Comparison of ENCODE assay signal across 12 cellular contexts in the genomic region with DNA sequence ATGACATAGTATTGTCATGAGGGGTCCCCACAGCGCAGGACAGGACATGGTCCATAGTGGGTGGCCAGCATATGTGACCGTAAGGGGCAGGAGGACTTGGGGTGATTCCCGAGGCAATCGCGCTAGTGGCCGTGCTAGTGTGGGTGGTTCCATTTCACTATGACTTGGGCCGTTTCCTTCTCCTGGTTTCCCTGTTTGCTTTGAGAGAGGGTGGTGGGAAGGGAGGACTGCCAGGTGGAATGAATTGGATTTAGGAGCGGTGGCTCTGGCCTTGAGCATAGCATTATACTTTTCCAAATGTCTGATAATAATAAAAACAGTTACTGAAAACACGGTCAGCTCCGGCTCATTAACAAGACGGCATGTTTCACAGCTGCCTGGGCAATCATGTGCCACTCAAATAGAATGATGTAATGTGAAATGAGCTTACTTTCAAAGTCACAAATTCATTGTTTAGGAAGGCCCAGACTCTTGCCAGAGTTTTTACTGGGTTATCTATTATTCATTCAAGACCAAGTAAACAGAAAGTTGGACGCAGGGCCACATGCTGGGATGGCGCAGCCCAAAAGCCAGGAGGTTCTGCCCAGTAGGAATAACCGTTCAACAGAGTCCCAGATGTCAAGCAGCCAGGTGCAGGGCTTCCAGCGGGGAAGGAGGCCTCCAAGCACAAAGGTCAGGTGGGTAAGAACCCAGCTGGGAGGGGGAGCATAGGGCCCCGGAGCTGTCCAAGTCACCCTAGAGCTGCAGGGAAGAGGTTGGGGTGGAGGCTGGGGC. TPM values are rescaled to one million over a fixed set of nuclear protein-coding genes. Genes with fewer than 3 reads are reported as not detected.
"Had no signal": no experiment of that assay in that cellular context is flagged by ENCODE, and none has a peak within 500 bp of the region (broad histone marks: within the 10 kb centered on the region; RNA-seq: fewer than 3 reads in every experiment).

No MANE protein-coding gene starts in this region.

- H3K4me1 ChIP-seq: esophagus squamous epithelium, right atrium auricular region had no signal

- DNase-seq: activated CD4-positive, alpha-beta T cell treated with anti-CD3 and anti-CD28 coated beads for 48 hours; activated CD8-positive, alpha-beta memory T cell treated with anti-CD3 and anti-CD28 coated beads for 24 hours; activated naive CD4-positive, alpha-beta T cell treated with Interleukin-2 at 50 U/mL for 16 hours; esophagus squamous epithelium; foreskin keratinocyte; left ventricle myocardium superior; mesendoderm; stimulated activated naive CD4-positive, alpha-beta T cell; trophoblast cell had no signal

- H3K4me3 ChIP-seq: esophagus squamous epithelium, right atrium auricular region had no signal

- H3K27me3 ChIP-seq: right atrium auricular region had no signal

- FAIRE-seq: colon had no signal

- ATAC-seq: foreskin keratinocyte, left ventricle myocardium superior had no signal

- H3K9me3 ChIP-seq: esophagus squamous epithelium, right atrium auricular region had no signal

- H3K36me3 ChIP-seq: esophagus squamous epithelium, right atrium auricular region had no signal

- H3K27ac ChIP-seq: esophagus squamous epithelium, foreskin keratinocyte, right atrium auricular region had no signal

RNA-seq across cellular contexts. Expression of gene SLC15A1, which starts 19.6 kb away (rescaled TPM):
- total RNA-seq: cardiac septum, left ventricle myocardium superior, right atrium auricular region had no signal
- polyA plus RNA-seq: foreskin keratinocyte had no signal
